Comparison of ENCODE assay signal across 8 cellular contexts in the genomic region with DNA sequence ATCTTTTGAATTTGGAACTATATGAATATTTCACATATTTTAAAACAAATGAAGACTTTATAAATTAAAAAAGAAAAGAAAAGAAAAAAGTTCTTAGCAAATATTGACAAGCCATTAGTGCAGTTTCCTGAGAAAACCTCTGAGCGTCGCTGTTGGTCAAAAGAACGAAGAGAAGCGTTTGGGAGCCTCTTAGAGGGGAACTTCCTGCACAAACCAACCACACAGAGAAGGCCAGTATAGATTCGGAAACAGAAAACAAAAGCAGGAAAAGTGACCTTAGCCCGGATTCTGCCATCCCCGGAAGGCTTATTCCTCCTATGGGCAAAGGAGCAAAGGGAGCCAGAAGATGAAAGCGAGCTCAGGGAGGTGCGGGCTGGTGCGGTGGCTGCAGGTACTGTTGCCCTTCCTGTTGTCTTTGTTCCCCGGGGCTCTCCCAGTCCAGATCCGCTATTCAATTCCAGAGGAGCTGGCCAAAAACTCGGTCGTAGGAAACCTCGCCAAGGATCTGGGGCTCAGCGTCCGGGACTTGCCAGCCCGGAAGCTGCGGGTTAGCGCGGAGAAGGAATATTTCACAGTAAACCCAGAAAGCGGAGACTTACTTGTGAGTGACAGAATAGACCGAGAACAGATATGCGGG. TPM values are rescaled to one million over a fixed set of nuclear protein-coding genes. Genes with fewer than 3 reads are reported as not detected.
DNase-seq lines count a peak whose midpoint lies in the region; ATAC-seq and TF ChIP-seq lines count a peak whose summit lies in the region.

PCDHGB2 (plus strand) TSS at position 205 of the 637 bp plus-strand sequence; CDS start at position 347, 142 bp downstream.

- intact Hi-C loops in gastrocnemius medialis (cut with DNase I; ENCODE audit: low total_unique reads): loop anchor here (1.0 kb wide), 1 partner anchor 200 kb away; no protein-coding TSS in a partner anchor

- H3K4me3 ChIP-seq in SU-DHL-6 (ENCODE audit: insufficient read depth, low read length, poor library complexity, severe bottlenecking) (peak within 1 kb of the TSS; percentile 65), fibroblast of the aortic adventitia (ENCODE audit: low read depth, low read length) (peak within 1 kb of the TSS; percentile 64), gastrocnemius medialis (peak within 1 kb of the TSS; percentile 41 to 57 (median 42))

- no peaks in the 10 kb centered on the region for H3K27me3 ChIP-seq in SU-DHL-6 (ENCODE audit: low read length)
- peaks cover 0 to 39% (median 35%) of the 10 kb centered on the region in 3 donors for H3K27me3 ChIP-seq in gastrocnemius medialis

- no peaks in the 10 kb centered on the region for H3K9me2 ChIP-seq in SU-DHL-6 (replicated peaks; ENCODE audit: insufficient read depth, low read length)

- peak within 1 kb of the TSS; percentile 58 for H3K9ac ChIP-seq in SU-DHL-6 (ENCODE audit: low read length)

- in situ Hi-C loops in gastrocnemius medialis (cut with MboI; ENCODE audit: low sequenced_read_pairs in 4 of 4): no loop called here

- H3K36me3 ChIP-seq in SU-DHL-6 (ENCODE audit: low read length) (peaks cover 10% of the 10 kb centered on the region; the same call in 1 of the 2 replicates), gastrocnemius medialis (no peaks in the 10 kb centered on the region)

- H3K4me2 ChIP-seq in SU-DHL-6 (ENCODE audit: low read depth, low read length, poor library complexity, severe bottlenecking): peak within 1 kb of the TSS; percentile 58

- ATAC-seq in HG03196 (IDR thresholded peaks at IDR 0.05; ENCODE audit: unreplicated experiment) (peak; percentile 63), gastrocnemius medialis (peak; percentile 30 to 71)

- H3K79me2 ChIP-seq in SU-DHL-6 (ENCODE audit: insufficient read depth, low read length): no peaks in the 10 kb centered on the region

- H3K27ac ChIP-seq in SU-DHL-6 (ENCODE audit: low read depth, low read length) (0 out of 2 replicates have a peak within 1 kb of the TSS, but pooled peaks have one; percentile 17), gastrocnemius medialis (peak within 1 kb of the TSS; percentile 30 to 67 (median 52))

- DNase-seq in NCI-H524 (lab: John Stamatoyannopoulos, UW) (peak; percentile 41 to 54), NCI-H524 treated with DMSO at 0.1 percent for 48 hours (lab: John Stamatoyannopoulos, UW) (no peak), fibroblast of the aortic adventitia (ENCODE audit: low read depth) (peak; percentile 75), gastrocnemius medialis (no peak), SHP77 (lab: John Stamatoyannopoulos, UW) (no peak), glomerular visceral epithelial cell (ENCODE audit: extremely low spot score) (no peak)

- H3K9me3 ChIP-seq in SU-DHL-6 (ENCODE audit: insufficient read depth, low read length) (peaks cover 27% of the 10 kb centered on the region; the same call in 1 of the 2 replicates), gastrocnemius medialis (peaks cover 0 to 15% (median 6%) of the 10 kb centered on the region in 3 donors)

- H4K20me1 ChIP-seq in SU-DHL-6 (ENCODE audit: low read depth, low read length): no peaks in the 10 kb centered on the region

- peaks cover 4% of the 10 kb centered on the region; the same call in 1 of the 2 replicates for H3F3A ChIP-seq in SU-DHL-6 (ENCODE audit: insufficient read depth)

- H2AFZ ChIP-seq in SU-DHL-6 (ENCODE audit: low read depth, low read length, severe bottlenecking): peak within 1 kb of the TSS; percentile 89

- no peak for TF ChIP-seq POLR2A in gastrocnemius medialis (IDR thresholded peaks at IDR 0.05)

- TF ChIP-seq CTCF in SU-DHL-6 (IDR thresholded peaks at IDR 0.05; ENCODE audit: insufficient read depth, low read length, poor library complexity, severe bottlenecking): peak; percentile 76
- TF ChIP-seq CTCF in fibroblast of the aortic adventitia (IDR thresholded peaks at IDR 0.05; ENCODE audit: insufficient read depth, low read length): peak; percentile 55
- TF ChIP-seq CTCF in gastrocnemius medialis (IDR thresholded peaks at IDR 0.05 in 4 of 5, conservative IDR thresholded peaks at IDR 0.05 in 1 of 5): peak; percentile 26 to 48 (median 34)

- peaks cover 5 to 9% of the 10 kb centered on the region in 2 donors for H3K4me1 ChIP-seq in gastrocnemius medialis

RNA-seq across cellular contexts. Expression of gene PCDHGB2, which starts in this region (rescaled TPM):
- total RNA-seq in fibroblast of the aortic adventitia (ENCODE audit: low replicate concordance) (1.3 and 5.7 TPM in 2 replicates), gastrocnemius medialis (1 to 10 TPM in 3 of 4 donors, under 1 TPM in 1; 0.55 to 3.4 (median 1.9) TPM)

Comparison
In these comparisons a context has a peak if more than half of its experiments do, and no peak if none do; other contexts are left out.
1. DNase-seq: peak in NCI-H524 (2 of 2) and fibroblast of the aortic adventitia (single experiment); none in NCI-H524 treated with DMSO at 0.1 percent for 48 hours (single experiment), gastrocnemius medialis (0 of 2), SHP77 (0 of 2) and glomerular visceral epithelial cell (single experiment).
2. Peak in every context shown above with its lines, with median percentiles within 50 percentile points of each other: H3K4me3 ChIP-seq and CTCF ChIP-seq.